ENCODE assay signal across 15 cellular contexts in the genomic region with DNA sequence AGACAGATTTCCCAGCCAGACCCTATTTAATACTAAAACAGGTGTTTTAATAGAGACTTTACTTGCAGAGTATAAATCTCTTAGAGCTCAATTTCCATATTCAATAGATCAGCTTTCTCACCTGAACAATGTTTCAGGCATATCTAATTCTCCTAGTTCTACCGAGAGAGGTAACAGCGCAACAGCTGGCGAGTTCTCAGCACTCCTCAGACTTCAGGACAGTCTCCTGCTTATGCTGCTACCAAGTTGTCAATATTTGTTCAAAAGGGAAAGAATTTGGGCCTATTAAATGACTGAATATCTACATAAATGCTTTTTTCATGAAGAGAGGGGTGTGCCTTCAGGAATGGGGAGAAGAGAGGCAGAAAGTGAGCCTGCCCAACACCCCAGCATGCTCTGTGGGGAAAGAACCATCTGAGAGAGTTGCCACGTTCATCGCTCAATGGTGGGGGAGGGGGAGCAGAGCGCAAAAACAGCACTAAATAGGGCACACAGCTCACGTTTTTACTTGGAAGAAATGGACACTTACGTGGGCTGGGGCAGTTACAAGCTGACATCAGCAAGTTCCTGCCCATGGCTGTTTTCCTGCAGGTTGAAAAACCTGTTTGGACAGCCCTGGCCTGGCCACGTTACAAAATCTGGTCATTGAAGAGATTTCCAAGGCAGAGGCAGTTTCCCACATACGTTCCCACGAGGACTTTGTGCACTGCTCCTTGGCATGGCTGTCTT. TPM values are rescaled to one million over a fixed set of nuclear protein-coding genes. Genes with fewer than 3 reads are reported as not detected.
DNase-seq lines count a peak whose midpoint lies in the region; ATAC-seq, FAIRE-seq and TF ChIP-seq lines count a peak whose summit lies in the region.
"Had no signal": no experiment of that assay in that cellular context is flagged by ENCODE, and none has a peak within 500 bp of the region (broad histone marks: within the 10 kb centered on the region; RNA-seq: fewer than 3 reads in every experiment).

No MANE protein-coding gene starts in this region.

- peaks cover 32% of the 10 kb centered on the region for H3K4me1 ChIP-seq in RWPE2 (ENCODE audit: insufficient read depth, poor library complexity, severe bottlenecking)
- peaks cover 0 to 2% of the 10 kb centered on the region in 2 donors for H3K4me1 ChIP-seq in small intestine (ENCODE audit: control insufficient read depth in 2 of 2, insufficient read depth in 1 of 2, low read depth in 1 of 2, low read length in 1 of 2)

- WGBS in small intestine, 3 donors, result 35 to 75% (median 43%) methylated on average over 11 of the region's 11 CpGs

- H3K27me3 ChIP-seq in RWPE2 (ENCODE audit: insufficient read depth, poor library complexity, severe bottlenecking) (no peaks in the 10 kb centered on the region), small intestine (ENCODE audit: control insufficient read depth in 2 of 2, insufficient read depth in 2 of 2, low read length in 2 of 2) (no peaks in the 10 kb centered on the region)
- H3K27me3 ChIP-seq: neutrophil had no signal

- no peak for FAIRE-seq in small intestine (lab: Jason Lieb, UNC)
- no peak for FAIRE-seq in HTR-8/SVneo (lab: Jason Lieb, UNC)
- FAIRE-seq: endothelial cell of umbilical vein, G401.6 had no signal

- H3K36me3 ChIP-seq in RWPE2 (ENCODE audit: low read depth) (peaks cover 100% of the 10 kb centered on the region), small intestine (ENCODE audit: control insufficient read depth in 2 of 2, insufficient read depth in 2 of 2, low read length in 2 of 2) (peaks cover 33 to 74% of the 10 kb centered on the region in 2 donors)

- ATAC-seq in RWPE2 (ENCODE audit: low read depth) (peak; percentile 6; the same call in 1 of the 3 replicates), left ventricle myocardium superior (no peak)

- H3K27ac ChIP-seq in RWPE2 (ENCODE audit: poor library complexity, severe bottlenecking) (peak overlapping the region; percentile 92), small intestine (ENCODE audit: low read depth in 1 of 2, low read length in 1 of 2) (no peak overlapping the region)
- H3K27ac ChIP-seq: neutrophil, SK-N-MC had no signal

- peak; percentile 50 for DNase-seq in NCI-H2171 treated with DMSO at 0.1 percent for 48 hours (lab: John Stamatoyannopoulos, UW)
- DNase-seq in NCI-H2171 (lab: John Stamatoyannopoulos, UW), result no peak
- DNase-seq in RWPE2 (ENCODE audit: low spot score), result no peak
- DNase-seq in islet precursor cell, result peak; percentile 85
- DNase-seq in small intestine, result peak; percentile 44
- no peak for DNase-seq in NCI-H1417 treated with DMSO at 0.1 percent for 48 hours (lab: John Stamatoyannopoulos, UW)
- no peak for DNase-seq in left ventricle myocardium superior
- no peak for DNase-seq in HTR-8/SVneo (ENCODE audit: insufficient read length, low spot score)
- DNase-seq: amygdala; NCI-H774; stimulated activated CD4-positive, alpha-beta T cell treated with anti-CD3 and anti-CD28 coated beads, Interleukin-4, amount 100 ng/mL, for 24 hours had no signal

- H3K9me3 ChIP-seq in RWPE2 (ENCODE audit: severe bottlenecking) (no peaks in the 10 kb centered on the region), small intestine (ENCODE audit: control insufficient read depth, low read depth) (no peaks in the 10 kb centered on the region)
- H3K9me3 ChIP-seq: neutrophil had no signal

- no peak for TF ChIP-seq CTCF in RWPE2 (IDR thresholded peaks at IDR 0.05; ENCODE audit: poor library complexity, severe bottlenecking)

- no peak overlapping the region for H3K4me3 ChIP-seq in RWPE2 (ENCODE audit: severe bottlenecking)
- H3K4me3 ChIP-seq in small intestine (ENCODE audit: low read depth in 1 of 2, low read length in 2 of 2), result no peak overlapping the region
- H3K4me3 ChIP-seq: SK-N-MC had no signal

- intact Hi-C loops in left ventricle myocardium superior (cut with micrococcal nuclease), result no loop called here

RNA-seq across cellular contexts. Expression of gene EZR, which starts 38.0 kb away (rescaled TPM):
- 100 to 1,000 TPM; 172 to 755 (median 598) TPM for polyA plus RNA-seq in small intestine
- total RNA-seq in left ventricle myocardium superior, result 195 TPM

Comparison
In these comparisons a context has a peak if more than half of its experiments do, and no peak if none do; other contexts are left out.
1. DNase-seq: peak in NCI-H2171 treated with DMSO at 0.1 percent for 48 hours (single experiment), islet precursor cell (single experiment) and small intestine (single experiment); none in NCI-H2171 (single experiment), RWPE2 (single experiment), NCI-H1417 treated with DMSO at 0.1 percent for 48 hours (single experiment), left ventricle myocardium superior (single experiment) and HTR-8/SVneo (single experiment).